Comparison of ENCODE assay signal across 8 cellular contexts in the genomic region with DNA sequence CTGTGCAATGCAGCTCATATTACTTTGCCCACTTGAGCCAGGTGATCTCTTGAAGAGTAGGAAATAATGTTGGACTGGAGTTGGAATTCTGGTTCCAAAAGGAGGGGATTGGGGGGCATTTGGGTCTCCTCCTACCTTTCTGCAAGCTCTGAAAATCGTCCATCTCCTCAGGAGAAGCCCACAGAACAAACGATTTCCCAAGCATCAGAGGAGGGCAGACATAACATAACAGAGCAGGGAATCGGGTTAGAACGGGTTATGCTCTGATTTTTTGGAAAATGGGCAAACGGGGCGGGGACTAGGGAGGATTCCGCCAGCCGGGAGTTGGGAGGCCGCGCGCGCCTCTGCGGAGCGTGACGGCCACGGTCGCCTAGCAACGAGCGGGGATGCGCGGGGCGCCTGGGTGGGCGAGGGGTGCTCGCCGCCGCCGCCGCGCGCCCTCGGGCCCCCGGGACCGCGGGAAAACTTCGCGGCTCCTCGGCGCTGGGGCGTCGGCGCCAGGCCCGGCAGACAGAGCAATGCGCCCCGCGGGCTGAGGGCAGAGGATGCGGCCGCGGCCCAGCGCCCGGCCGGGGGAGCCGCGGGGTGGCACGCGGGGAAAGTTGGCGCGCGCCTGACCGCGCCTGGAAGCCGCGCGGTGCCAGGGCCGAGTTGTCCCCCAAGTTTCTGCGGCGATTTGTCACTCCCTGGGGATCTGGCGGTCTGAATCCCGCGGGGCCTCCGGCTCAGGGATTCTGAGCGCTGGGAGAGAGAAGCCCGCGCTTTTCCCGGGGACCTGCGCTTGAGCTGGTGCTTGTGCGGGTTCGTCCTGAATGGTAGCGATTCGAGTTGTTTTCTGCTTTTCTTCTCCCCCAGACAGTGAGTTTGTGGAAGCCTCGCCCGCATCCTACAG. TPM values are rescaled to one million over a fixed set of nuclear protein-coding genes. Genes with fewer than 3 reads are reported as not detected.
DNase-seq lines count a peak whose midpoint lies in the region; ATAC-seq and TF ChIP-seq lines count a peak whose summit lies in the region.

No MANE protein-coding gene starts in this region.

- no peak for TF ChIP-seq CTCF in gastrocnemius medialis (IDR thresholded peaks at IDR 0.05 in 4 of 5, conservative IDR thresholded peaks at IDR 0.05 in 1 of 5)

- peaks cover 13% of the 10 kb centered on the region for H3K4me1 Mint-ChIP-seq in T-helper 1 cell treated with Interleukin-12 subunit alpha and Interleukin-12 subunit beta and Interleukin-4 antibody, amounts not matched to agents 30 μg/mL and 1 μg/mL, for 36 hours (ENCODE audit: low read depth)

- H3K36me3 Mint-ChIP-seq in T-helper 1 cell treated with Interleukin-12 subunit alpha and Interleukin-12 subunit beta and Interleukin-4 antibody, amounts not matched to agents 30 μg/mL and 1 μg/mL, for 36 hours (ENCODE audit: low read depth) = no peaks in the 10 kb centered on the region

- DNase-seq in T-helper 1 cell (no peak), NCI-H1436 treated with DMSO at 0.1 percent for 48 hours (lab: John Stamatoyannopoulos, UW) (peak; percentile 17), astrocyte of the hippocampus (ENCODE audit: low read depth, low spot score) (peak; percentile 55), gastrocnemius medialis (no peak), mesenteric fat pad (ENCODE audit: low spot score) (no peak)

- H3K9ac ChIP-seq in iPS-18a (ENCODE audit: low read length) = peak overlapping the region; percentile 68

- H3K27me3 ChIP-seq in iPS-18a (ENCODE audit: control insufficient read depth, insufficient read depth, low read length) (peaks cover 33% of the 10 kb centered on the region), gastrocnemius medialis (no peaks in the 10 kb centered on the region)

- H3K27ac ChIP-seq in iPS-18a (ENCODE audit: low read length) = no peak overlapping the region
- peak overlapping the region; percentile 46 to 75 (median 74) for H3K27ac ChIP-seq in gastrocnemius medialis

- TF ChIP-seq POLR2A in gastrocnemius medialis (IDR thresholded peaks at IDR 0.05) = no peak

- no peaks in the 10 kb centered on the region for H3K36me3 ChIP-seq in iPS-18a (ENCODE audit: control insufficient read depth, low read depth, low read length)
- no peaks in the 10 kb centered on the region for H3K36me3 ChIP-seq in gastrocnemius medialis

- no peak overlapping the region for H3K27ac Mint-ChIP-seq in T-helper 1 cell treated with Interleukin-12 subunit alpha and Interleukin-12 subunit beta and Interleukin-4 antibody, amounts not matched to agents 30 μg/mL and 1 μg/mL, for 36 hours

- H3K9me3 ChIP-seq in iPS-18a (ENCODE audit: control insufficient read depth, low read depth, low read length) = no peaks in the 10 kb centered on the region
- no peaks in the 10 kb centered on the region for H3K9me3 ChIP-seq in gastrocnemius medialis

- peak overlapping the region; percentile 81 for H3K4me3 ChIP-seq in iPS-18a (ENCODE audit: low read length)
- peak overlapping the region; percentile 59 to 70 (median 66) for H3K4me3 ChIP-seq in gastrocnemius medialis

- H3K27me3 Mint-ChIP-seq in T-helper 1 cell treated with Interleukin-12 subunit alpha and Interleukin-12 subunit beta and Interleukin-4 antibody, amounts not matched to agents 30 μg/mL and 1 μg/mL, for 36 hours (ENCODE audit: low read depth) = peaks cover 33% of the 10 kb centered on the region

- H3K4me3 Mint-ChIP-seq in T-helper 1 cell treated with Interleukin-12 subunit alpha and Interleukin-12 subunit beta and Interleukin-4 antibody, amounts not matched to agents 30 μg/mL and 1 μg/mL, for 36 hours = peak overlapping the region; percentile 74

- H3K9me3 Mint-ChIP-seq in T-helper 1 cell treated with Interleukin-12 subunit alpha and Interleukin-12 subunit beta and Interleukin-4 antibody, amounts not matched to agents 30 μg/mL and 1 μg/mL, for 36 hours = no peaks in the 10 kb centered on the region

- intact Hi-C loops in gastrocnemius medialis (cut with DNase I; ENCODE audit: low total_unique reads) = loop anchor here (2.0 kb wide), 1 partner anchor 28 kb away; a partner anchor contains a TSS

- in situ Hi-C loops in gastrocnemius medialis (cut with MboI; ENCODE audit: low sequenced_read_pairs in 4 of 4) = no loop called here

- peak; percentile 17 to 24 for ATAC-seq in gastrocnemius medialis
- no peak for ATAC-seq in GM21381 (IDR thresholded peaks at IDR 0.05; ENCODE audit: unreplicated experiment)

- peaks cover 18% of the 10 kb centered on the region for H3K4me1 ChIP-seq in iPS-18a (ENCODE audit: control insufficient read depth, low read depth, low read length)
- H3K4me1 ChIP-seq in gastrocnemius medialis = peaks cover 28 to 34% of the 10 kb centered on the region in 2 donors

RNA-seq across cellular contexts. Expression of a gene that starts 27.8 kb away (rescaled TPM):
- total RNA-seq in gastrocnemius medialis (100 to 1,000 TPM; 150 to 393 (median 244) TPM), mesenteric fat pad (51.6 TPM)

Comparison
In these comparisons a context has a peak if more than half of its experiments do, and no peak if none do; other contexts are left out.
1. DNase-seq: peak in NCI-H1436 treated with DMSO at 0.1 percent for 48 hours (single experiment) and astrocyte of the hippocampus (single experiment); none in T-helper 1 cell (0 of 5), gastrocnemius medialis (0 of 2) and mesenteric fat pad (single experiment).